In the genomic region with DNA sequence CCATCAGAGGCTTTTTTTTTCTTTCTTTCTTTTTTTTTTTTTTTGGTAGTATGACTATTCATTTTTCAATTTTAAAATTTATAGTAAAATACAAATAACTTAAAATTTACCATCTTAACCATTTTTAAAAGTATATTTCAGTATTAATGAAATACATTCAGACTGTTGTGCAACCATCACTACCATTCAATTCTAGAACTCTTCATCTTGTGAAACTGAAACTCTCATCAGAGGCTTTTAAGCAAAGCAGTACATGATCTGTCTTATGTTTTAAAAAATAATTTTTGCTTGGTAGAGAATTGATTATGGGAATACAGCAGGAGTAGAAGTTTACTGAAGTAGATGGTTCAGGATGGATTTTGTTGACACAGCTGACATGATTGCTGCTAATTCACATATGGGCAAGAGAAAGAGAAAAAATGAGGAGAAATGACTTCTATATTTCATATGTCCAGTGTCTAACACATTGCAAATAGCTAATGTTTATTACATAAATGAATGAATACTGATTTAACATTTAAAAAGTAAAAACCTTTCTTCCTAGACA, we compare ENCODE assay signal across 19 cellular contexts. TPM values are rescaled to one million over a fixed set of nuclear protein-coding genes. Genes with fewer than 3 reads are reported as not detected.
DNase-seq lines count a peak whose midpoint lies in the region; ATAC-seq lines count a peak whose summit lies in the region.
"Had no signal": no experiment of that assay in that cellular context is flagged by ENCODE, and none has a peak within 500 bp of the region (broad histone marks: within the 10 kb centered on the region; RNA-seq: fewer than 3 reads in every experiment).

No MANE protein-coding gene starts in this region.

- H3K36me3 Mint-ChIP-seq in activated CD8-positive, alpha-beta memory T cell treated with anti-CD3 and anti-CD28 coated beads, Interleukin-2, amount 10 ng/mL, durations not matched to agents 7 days and 5 days = no peaks in the 10 kb centered on the region
- H3K36me3 Mint-ChIP-seq: CD4-positive, alpha-beta memory T cell had no signal

- peaks cover 1% of the 10 kb centered on the region for H3K27me3 Mint-ChIP-seq in activated CD8-positive, alpha-beta memory T cell treated with anti-CD3 and anti-CD28 coated beads, Interleukin-2, amount 10 ng/mL, durations not matched to agents 7 days and 5 days
- H3K27me3 Mint-ChIP-seq: CD4-positive, alpha-beta memory T cell had no signal

- peak overlapping the region; percentile 53 for H3K27ac ChIP-seq in epithelial cell of prostate
- H3K27ac ChIP-seq: testis had no signal

- CTCF ChIA-PET in activated CD8-positive, alpha-beta memory T cell treated with anti-CD3 and anti-CD28 coated beads, Interleukin-2, amount 10 ng/mL, durations not matched to agents 7 days and 5 days (lab: Charles Lee) = interaction anchor here (1.4 kb wide), 1 partner anchor 12 kb away, joined by 4 read pairs; no protein-coding TSS in a partner anchor

- H3K4me3 Mint-ChIP-seq in activated CD8-positive, alpha-beta memory T cell treated with anti-CD3 and anti-CD28 coated beads, Interleukin-2, amount 10 ng/mL, durations not matched to agents 7 days and 5 days = no peak overlapping the region
- H3K4me3 Mint-ChIP-seq: CD4-positive, alpha-beta memory T cell; H9 had no signal

- no peak for DNase-seq in activated CD8-positive, alpha-beta memory T cell treated with anti-CD3 and anti-CD28 coated beads, Interleukin-2, amount 10 ng/mL, durations not matched to agents 7 days and 5 days
- no peak for DNase-seq in activated CD8-positive, alpha-beta memory T cell treated with anti-CD3 and anti-CD28 coated beads for 24 hours
- DNase-seq in epithelial cell of prostate (ENCODE audit: low read depth, low spot score) = no peak
- DNase-seq in hippocampal formation (lab: John Stamatoyannopoulos, UW) = no peak
- no peak for DNase-seq in SK-N-DZ (ENCODE audit: low spot score)
- no peak for DNase-seq in SKM-1 treated with dmso at 0.1 percent for 144 hours (lab: John Stamatoyannopoulos, UW; ENCODE audit: unreplicated experiment)
- DNase-seq: activated CD4-positive, CD25-positive, alpha-beta regulatory T cell; caudate nucleus; CD4-positive, alpha-beta memory T cell; GDM1; H9; left colon; NCI-H524 treated with DMSO at 0.1 percent for 48 hours; testis had no signal

- peaks cover 20% of the 10 kb centered on the region for H3K4me1 Mint-ChIP-seq in activated CD8-positive, alpha-beta memory T cell treated with anti-CD3 and anti-CD28 coated beads, Interleukin-2, amount 10 ng/mL, durations not matched to agents 7 days and 5 days

- no peaks in the 10 kb centered on the region for H3K9me3 Mint-ChIP-seq in activated CD8-positive, alpha-beta memory T cell treated with anti-CD3 and anti-CD28 coated beads, Interleukin-2, amount 10 ng/mL, durations not matched to agents 7 days and 5 days (ENCODE audit: low read depth)
- H3K9me3 Mint-ChIP-seq: H9 had no signal

- ATAC-seq in activated CD8-positive, alpha-beta memory T cell treated with anti-CD3 and anti-CD28 coated beads, Interleukin-2, amount 10 ng/mL, durations not matched to agents 7 days and 5 days = peak; percentile 51
- peak; percentile 51 for ATAC-seq in GM21576 (IDR thresholded peaks at IDR 0.05; ENCODE audit: unreplicated experiment)
- ATAC-seq in HG03103 (IDR thresholded peaks at IDR 0.05; ENCODE audit: low read depth, unreplicated experiment) = peak; percentile 49
- ATAC-seq: left colon had no signal

- H3K27ac Mint-ChIP-seq in activated CD8-positive, alpha-beta memory T cell treated with anti-CD3 and anti-CD28 coated beads, Interleukin-2, amount 10 ng/mL, durations not matched to agents 7 days and 5 days = no peak overlapping the region
- H3K27ac Mint-ChIP-seq: H9 had no signal

RNA-seq across cellular contexts. Expression of a gene that starts 13.4 kb away (rescaled TPM):
- under 1 TPM; 0.44 to 0.87 TPM for total RNA-seq in activated CD8-positive, alpha-beta memory T cell treated with anti-CD3 and anti-CD28 coated beads, Interleukin-2, amount 10 ng/mL, durations not matched to agents 7 days and 5 days
- polyA plus RNA-seq in SK-N-DZ (2014; cell fraction: cytosol; rRNA removed) = 1.6 and 2.8 TPM in 2 replicates
- polyA plus RNA-seq in SK-N-DZ (2014; cell fraction: nucleus; rRNA removed) = 1.4 and 3.2 TPM in 2 replicates
- total RNA-seq: A673; CD4-positive, alpha-beta memory T cell; glomerular endothelial cell; RPMI7951 had no signal
- polyA plus RNA-seq: CD4-positive, alpha-beta memory T cell had no signal
